In the genomic region with DNA sequence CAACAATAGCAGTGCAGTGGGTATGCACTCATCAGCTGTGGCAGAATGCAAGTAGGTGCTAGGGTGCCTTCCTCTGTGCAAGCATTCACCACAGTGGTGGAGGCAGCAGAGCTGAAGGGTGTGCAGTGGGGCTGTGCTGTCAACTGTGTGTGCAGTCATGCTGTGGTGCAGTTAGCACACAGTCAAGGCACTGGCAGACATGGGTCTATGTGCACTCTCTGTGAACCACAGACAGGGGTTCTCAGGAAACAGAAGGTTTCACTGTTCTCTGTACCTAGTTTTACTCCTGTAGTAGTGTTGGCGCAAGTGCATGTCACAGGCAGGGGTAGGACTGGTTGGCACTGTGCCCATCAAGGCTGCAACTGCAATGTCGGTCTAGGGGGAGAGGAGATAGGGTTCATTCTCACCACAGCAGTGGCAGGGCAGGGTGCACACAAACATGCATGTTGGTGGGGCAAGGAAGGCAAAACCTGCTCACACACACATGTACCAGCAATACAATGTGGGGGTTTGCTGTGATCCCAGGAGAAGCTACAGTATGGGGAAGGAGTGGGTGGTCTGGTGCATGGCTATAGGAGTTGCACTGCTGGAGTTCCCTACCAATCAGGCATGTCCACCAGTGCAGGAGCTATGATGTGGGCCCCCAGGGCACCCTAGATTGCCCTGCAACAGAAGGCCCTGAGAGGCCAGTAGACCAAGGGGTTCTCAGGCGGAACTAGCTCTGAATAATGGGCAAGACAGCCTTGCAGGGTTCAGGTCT, we compare ENCODE assay signal across 25 cellular contexts.
"Had no signal": no experiment of that assay in that cellular context is flagged by ENCODE, and none has a peak within 500 bp of the region (broad histone marks: within the 10 kb centered on the region; RNA-seq: fewer than 3 reads in every experiment).

No MANE protein-coding gene starts in this region.

- H3K9ac ChIP-seq: SK-N-SH had no signal

- ATAC-seq: activated naive CD8-positive, alpha-beta T cell treated with anti-CD3 and anti-CD28 coated beads, Interleukin-2, amount 50 U/mL, for 24 hours; activated T-cell treated with anti-CD3 and anti-CD28 coated beads, Interleukin-2, amount 50 U/mL, for 4 hours; K562; Panc1 had no signal

- H3K27me3 ChIP-seq: brain microvascular endothelial cell, cardiac muscle cell, SJSA1 had no signal

- H3K9me3 ChIP-seq: SJSA1, SK-N-SH had no signal

- DNase-seq: activated CD4-positive, alpha-beta memory T cell treated with anti-CD3 and anti-CD28 coated beads for 36 hours; activated CD4-positive, alpha-beta T cell treated with anti-CD3 and anti-CD28 coated beads, Interleukin-2, amount 50 U/mL, for 1 hour; activated CD8-positive, alpha-beta memory T cell treated with anti-CD3 and anti-CD28 coated beads, Interleukin-2, amount 50 U/mL, for 4 hours; activated naive CD4-positive, alpha-beta T cell treated with anti-CD3 and anti-CD28 coated beads, Interleukin-2, amount 10 ng/mL, durations not matched to agents 7 days and 5 days; activated naive CD8-positive, alpha-beta T cell treated with anti-CD3 and anti-CD28 coated beads, Interleukin-2, amount 50 U/mL, for 24 hours; activated T-cell treated with anti-CD3 and anti-CD28 coated beads for 4 hours; activated T-cell treated with anti-CD3 and anti-CD28 coated beads, Interleukin-2, amount 50 U/mL, for 4 hours; anterior cingulate cortex; brain microvascular endothelial cell; NCI-H1105; NCI-H1417 treated with DMSO at 0.1 percent for 48 hours; NCI-H187 treated with DMSO at 0.1 percent for 48 hours; NCI-H2081; NCI-H2171 treated with DMSO at 0.1 percent for 48 hours; NCI-H2227 treated with DMSO at 0.1 percent for 48 hours; NCI-H510A treated with DMSO at 0.1 percent for 48 hours; NCI-H526 treated with DMSO at 0.1 percent for 48 hours; NCI-H774; SHP77 treated with DMSO at 0.1 percent for 48 hours; SK-N-SH had no signal

- H3K27ac ChIP-seq: brain microvascular endothelial cell, cardiac muscle cell, SJSA1 had no signal

- H3K4me1 ChIP-seq: SJSA1 had no signal

- H3K4me3 ChIP-seq: cardiac muscle cell, K562, SJSA1 had no signal

- FAIRE-seq: K562, TTC549 had no signal

- H3K36me3 ChIP-seq: brain microvascular endothelial cell, cardiac muscle cell, SJSA1 had no signal
